ENCODE assay signal across 1 cellular context in genomic region chr16:87715658-87716057, GRCh38.
TF ChIP-seq lines count a peak whose summit lies in the region.

No MANE protein-coding gene starts in this region.

TF ChIP-seq in IMR-90, 13 proteins besides CTCF, POLR2A, EP300 and RAD21:
- no peak for TF ChIP-seq RCOR1 (IDR thresholded peaks at IDR 0.05; ENCODE audit: insufficient replicate concordance, low read length)
- TF ChIP-seq MXI1 (IDR thresholded peaks at IDR 0.05; ENCODE audit: borderline replicate concordance, low read depth, low read length) = no peak
- no peak for TF ChIP-seq NFE2L2 (IDR thresholded peaks at IDR 0.05; ENCODE audit: low read depth, low read length)
- TF ChIP-seq FOS (IDR thresholded peaks at IDR 0.05; ENCODE audit: low read depth, low read length) = no peak
- no peak for TF ChIP-seq BHLHE40 (IDR thresholded peaks at IDR 0.05; ENCODE audit: low read depth, low read length)
- TF ChIP-seq CHD1 (IDR thresholded peaks at IDR 0.05; ENCODE audit: low read depth, low read length) = no peak
- TF ChIP-seq MAZ (IDR thresholded peaks at IDR 0.05; ENCODE audit: borderline replicate concordance, low read depth, low read length) = no peak
- TF ChIP-seq ELK1 (IDR thresholded peaks at IDR 0.05; ENCODE audit: borderline replicate concordance, low read depth, low read length) = no peak
- no peak for TF ChIP-seq RFX5 (IDR thresholded peaks at IDR 0.05; ENCODE audit: low read depth, low read length)
- no peak for TF ChIP-seq MAFK (IDR thresholded peaks at IDR 0.05; ENCODE audit: low read depth, low read length)
- TF ChIP-seq CEBPB (IDR thresholded peaks at IDR 0.05; ENCODE audit: low read depth, low read length) = no peak
- TF ChIP-seq SMC3 (IDR thresholded peaks at IDR 0.05; ENCODE audit: low read depth, low read length) = no peak
- no peak for TF ChIP-seq USF2 (IDR thresholded peaks at IDR 0.05; ENCODE audit: low read depth, low read length)
TF ChIP-seq in IMR-90: peak in this region for 0.
